In genomic region chr10:4132216-4132556, GRCh38 we compare ENCODE assay signal across 9 cellular contexts.
A peak's percentile ranks its signal among the peaks of the same experiment; 100 is the strongest.
DNase-seq lines count a peak whose midpoint lies in the region; ATAC-seq and TF ChIP-seq lines count a peak whose summit lies in the region.
"Had no signal": no experiment of that assay in that cellular context is flagged by ENCODE, and none has a peak within 500 bp of the region (broad histone marks: within the 10 kb centered on the region; RNA-seq: fewer than 3 reads in every experiment).

No MANE protein-coding gene starts in this region.

- no peak for TF ChIP-seq CTCF in ascending aorta (IDR thresholded peaks at IDR 0.05)
- no peak for TF ChIP-seq CTCF in upper lobe of left lung (IDR thresholded peaks at IDR 0.05)

- 83% methylated on average over 1 of the region's 1 CpG; no CpG with 5 or more reads in 1 of the 2 experiments for WGBS in mesodermal cell (ENCODE audit: insufficient coverage in 2 of 2), 2 experiments
- 86 to 91% methylated on average over 1 of the region's 1 CpG for WGBS in upper lobe of left lung, 2 donors

- no peak for TF ChIP-seq EP300 in upper lobe of left lung (IDR thresholded peaks at IDR 0.05)

- H3K27ac ChIP-seq in ascending aorta (peak overlapping the region; percentile 70 to 73), mesodermal cell (ENCODE audit: low read depth, low read length, severe bottlenecking) (peak overlapping the region; percentile 50), upper lobe of left lung (peak overlapping the region; percentile 38 to 73 (median 61))

- ATAC-seq in Right ventricle myocardium inferior (peak; percentile 9), Right ventricle myocardium superior (ENCODE audit: poor library complexity) (no peak), upper lobe of left lung (ENCODE audit: low FRiP score in 2 of 2) (no peak), GM18870 (IDR thresholded peaks at IDR 0.05; ENCODE audit: unreplicated experiment) (no peak)

- intact Hi-C loops in Right ventricle myocardium inferior (cut with DNase I) (no loop called here), Right ventricle myocardium superior (cut with DNase I) (no loop called here), ascending aorta (cut with DNase I) (loop anchor here (5.0 kb wide), 2 partner anchors 80 to 110 kb away; no protein-coding TSS in a partner anchor)

- H3K9me3 ChIP-seq in ascending aorta (no peaks in the 10 kb centered on the region), mesodermal cell (ENCODE audit: control insufficient read depth, low read length) (peaks cover 5% of the 10 kb centered on the region), upper lobe of left lung (no peaks in the 10 kb centered on the region)

- H3K4me3 ChIP-seq in ascending aorta (no peak overlapping the region), mesodermal cell (ENCODE audit: extremely low read depth, insufficient read depth, low read length, poor library complexity, severe bottlenecking) (no peak overlapping the region), upper lobe of left lung (no peak overlapping the region)

- TF ChIP-seq POLR2A in upper lobe of left lung (IDR thresholded peaks at IDR 0.05) = no peak

- peaks cover 9 to 17% of the 10 kb centered on the region in 2 donors for H3K4me1 ChIP-seq in ascending aorta
- H3K4me1 ChIP-seq in mesodermal cell (ENCODE audit: control insufficient read depth, insufficient read depth, low read length, poor library complexity, severe bottlenecking) = peaks cover 23% of the 10 kb centered on the region
- peaks cover 20 to 32% (median 24%) of the 10 kb centered on the region in 4 donors for H3K4me1 ChIP-seq in upper lobe of left lung

- H3K36me3 ChIP-seq in ascending aorta (no peaks in the 10 kb centered on the region), mesodermal cell (ENCODE audit: control insufficient read depth, insufficient read depth, low read length) (no peaks in the 10 kb centered on the region), upper lobe of left lung (no peaks in the 10 kb centered on the region)

- DNase-seq in Right ventricle myocardium inferior (ENCODE audit: missing footprints) = no peak
- no peak for DNase-seq in Right ventricle myocardium superior
- DNase-seq in ascending aorta (ENCODE audit: low spot score in 2 of 2) = no peak
- DNase-seq in upper lobe of left lung = no peak
- DNase-seq in NCI-H2081 treated with DMSO at 0.1 percent for 48 hours (lab: John Stamatoyannopoulos, UW) = no peak
- DNase-seq in Ammon's horn (ENCODE audit: low spot score) = no peak
- DNase-seq: amygdala had no signal

- H3K27me3 ChIP-seq in ascending aorta = no peaks in the 10 kb centered on the region
- H3K27me3 ChIP-seq in upper lobe of left lung = no peaks in the 10 kb centered on the region
